ENCODE assay signal across 2 cellular contexts in genomic region chr13:98083507-98083906, GRCh38.
TF ChIP-seq lines count a peak whose summit lies in the region.

No MANE protein-coding gene starts in this region.

TF ChIP-seq in GM23338, 12 proteins besides CTCF, POLR2A, EP300 and RAD21 (continued from another document):
- TF ChIP-seq ZNF462 (CRISPR knock-in tag; IDR thresholded peaks at IDR 0.05) (no peak), JUNB (IDR thresholded peaks at IDR 0.05; ENCODE audit: unreplicated experiment) (no peak), EZH2phosphoT487 (IDR thresholded peaks at IDR 0.05; ENCODE audit: unreplicated experiment) (no peak), ZNF331 (CRISPR knock-in tag; IDR thresholded peaks at IDR 0.05; ENCODE audit: low read depth) (no peak), REST (IDR thresholded peaks at IDR 0.05; ENCODE audit: unreplicated experiment) (no peak), POLR2AphosphoS5 (IDR thresholded peaks at IDR 0.05; ENCODE audit: low read depth) (no peak), CREB1 (CRISPR knock-in tag; IDR thresholded peaks at IDR 0.05; ENCODE audit: low read depth) (no peak), ETS1 (IDR thresholded peaks at IDR 0.05) (no peak), ZNF114 (CRISPR knock-in tag; IDR thresholded peaks at IDR 0.05) (no peak), STAT1 (IDR thresholded peaks at IDR 0.05; ENCODE audit: unreplicated experiment) (no peak), EZH2 (IDR thresholded peaks at IDR 0.05; ENCODE audit: low read depth, unreplicated experiment) (no peak)

TF ChIP-seq in SK-N-SH, 30 proteins besides CTCF, POLR2A, EP300 and RAD21 (continued from another document):
- no peak for TF ChIP-seq USF2 (IDR thresholded peaks at IDR 0.05; ENCODE audit: borderline replicate concordance, low read depth, low read length)
- TF ChIP-seq NRF1 (IDR thresholded peaks at IDR 0.05; ENCODE audit: low read depth, low read length) = no peak
- no peak for TF ChIP-seq TAF1 (IDR thresholded peaks at IDR 0.05; ENCODE audit: borderline replicate concordance, low read depth, low read length)
- no peak for TF ChIP-seq YY1 (IDR thresholded peaks at IDR 0.05; ENCODE audit: low read depth)
- TF ChIP-seq NFIC (IDR thresholded peaks at IDR 0.05; ENCODE audit: borderline replicate concordance) = peak; percentile 54; the same call in 1 of the 2 replicates
- TF ChIP-seq CHD2 (IDR thresholded peaks at IDR 0.05; ENCODE audit: low read length, partially characterized antibody) = no peak
- no peak for TF ChIP-seq FOXM1 (IDR thresholded peaks at IDR 0.05; ENCODE audit: low read depth)
- peak; percentile 77 for TF ChIP-seq TCF12 (IDR thresholded peaks at IDR 0.05)
- peak; percentile 61 for TF ChIP-seq JUND (IDR thresholded peaks at IDR 0.05)
